31 cellular contexts compared by ENCODE assay signal in genomic region chr17:13143001-13143400, GRCh38.
"Had no signal": no experiment of that assay in that cellular context is flagged by ENCODE, and none has a peak within 500 bp of the region (broad histone marks: within the 10 kb centered on the region; RNA-seq: fewer than 3 reads in every experiment).

No MANE protein-coding gene starts in this region.

- H3K27ac ChIP-seq: adrenal gland, body of pancreas, brain microvascular endothelial cell, breast epithelium, VCaP had no signal

- H3K4me1 ChIP-seq: adrenal gland, body of pancreas, breast epithelium had no signal

- H3K9me3 ChIP-seq: adrenal gland had no signal

- H3K4me3 ChIP-seq: adrenal gland, body of pancreas, breast epithelium had no signal

- H3K36me3 ChIP-seq: adrenal gland, brain microvascular endothelial cell, breast epithelium had no signal

- H3K27me3 ChIP-seq: adrenal gland, body of pancreas, brain microvascular endothelial cell, breast epithelium had no signal

- ATAC-seq: activated CD8-positive, alpha-beta T cell treated with anti-CD3 and anti-CD28 coated beads for 36 hours; activated naive CD4-positive, alpha-beta T cell treated with anti-CD3 and anti-CD28 coated beads, Interleukin-2, amount 50 U/mL, for 72 hours; activated T-cell treated with anti-CD3 and anti-CD28 coated beads, Interleukin-2, amount 50 U/mL, for 4 hours; activated T-cell treated with anti-CD3 and anti-CD28 coated beads, Interleukin-2, amount 50 U/mL, for 72 hours; activated T-helper 17 cell treated with anti-CD3 and anti-CD28 coated beads, Interleukin-2, amount 50 U/mL, for 72 hours; body of pancreas had no signal

- DNase-seq: activated B cell treated with CpG ODN at 0.5 μM for 24 hours; activated CD4-positive, alpha-beta memory T cell treated with anti-CD3 and anti-CD28 coated beads for 36 hours; activated CD4-positive, alpha-beta T cell treated with anti-CD3 and anti-CD28 coated beads for 4 hours; activated CD4-positive, alpha-beta T cell treated with anti-CD3 and anti-CD28 coated beads, Interleukin-2, amount 50 U/mL, for 1 hour; activated CD4-positive, alpha-beta T cell treated with anti-CD3 and anti-CD28 coated beads, Interleukin-2, amount 50 U/mL, for 4 hours; activated CD4-positive, CD25-positive, alpha-beta regulatory T cell treated with anti-CD3 and anti-CD28 coated beads, Interleukin-2, amount 50 U/mL, for 72 hours; activated CD8-positive, alpha-beta memory T cell treated with anti-CD3 and anti-CD28 coated beads, Interleukin-2, amount 50 U/mL, for 4 hours; activated CD8-positive, alpha-beta T cell treated with anti-CD3 and anti-CD28 coated beads for 36 hours; activated effector memory CD4-positive, alpha-beta T cell treated with anti-CD3 and anti-CD28 coated beads, Interleukin-2, amount 50 U/mL, for 16 hours; activated gamma-delta T cell treated with Interleukin-2 at 50 U/mL for 16 hours; activated naive CD4-positive, alpha-beta T cell; activated naive CD4-positive, alpha-beta T cell treated with anti-CD3 and anti-CD28 coated beads for 36 hours; activated naive CD4-positive, alpha-beta T cell treated with anti-CD3 and anti-CD28 coated beads, Interleukin-2, amount 50 U/mL, for 16 hours; activated naive CD8-positive, alpha-beta T cell treated with anti-CD3 and anti-CD28 coated beads for 36 hours; activated T-cell treated with anti-CD3 and anti-CD28 coated beads for 4 hours; activated T-cell treated with anti-CD3 and anti-CD28 coated beads, Interleukin-2, amount 50 U/mL, for 1 hour; activated T-cell treated with anti-CD3 and anti-CD28 coated beads, Interleukin-2, amount 50 U/mL, for 4 hours; activated T-cell treated with anti-CD3 and anti-CD28 coated beads, Interleukin-2, amount 50 U/mL, for 72 hours; adrenal gland; amniotic stem cell; aorta; body of pancreas; brain microvascular endothelial cell; central memory CD4-positive, alpha-beta T cell; T-helper 1 cell; T-helper 2 cell; T-helper 9 cell had no signal
